Comparison of ENCODE assay signal across 8 cellular contexts in the genomic region with DNA sequence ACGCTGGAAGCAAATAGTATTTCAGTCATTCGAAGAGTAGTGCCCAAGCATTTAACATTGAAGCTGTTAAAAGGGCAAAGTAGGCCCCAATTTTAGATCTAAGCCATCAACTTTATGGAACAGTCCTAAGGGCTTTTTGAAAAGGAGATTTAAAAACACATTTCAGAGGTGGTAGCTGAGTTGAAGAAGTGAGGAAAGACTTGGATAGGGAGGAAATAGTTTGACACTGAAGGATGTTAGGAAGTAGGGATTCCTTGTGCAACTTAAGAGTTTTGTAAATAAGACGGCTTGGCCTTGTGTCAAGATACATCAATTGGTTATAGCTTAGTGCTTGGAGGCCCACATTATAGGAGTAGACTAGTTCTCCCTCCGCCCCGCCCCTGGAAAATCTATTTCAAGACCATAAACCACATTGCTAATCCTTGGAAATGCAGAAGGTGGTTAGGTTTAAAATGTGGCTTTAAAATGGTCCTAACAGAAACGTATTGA. TPM values are rescaled to one million over a fixed set of nuclear protein-coding genes. Genes with fewer than 3 reads are reported as not detected.
A peak's percentile ranks its signal among the peaks of the same experiment; 100 is the strongest.
DNase-seq lines count a peak whose midpoint lies in the region; ATAC-seq, FAIRE-seq and TF ChIP-seq lines count a peak whose summit lies in the region.

No MANE protein-coding gene starts in this region.

- peak overlapping the region; percentile 89 for H3K4me3 Mint-ChIP-seq in T-helper 1 cell treated with Interleukin-12 subunit alpha and Interleukin-12 subunit beta and Interleukin-4 antibody, amounts not matched to agents 30 μg/mL and 1 μg/mL, for 36 hours

- peaks cover 0 to 26% of the 10 kb centered on the region in 2 donors for H3K36me3 ChIP-seq in adrenal gland (replicated peaks in 1 of 2)
- peaks cover 28% of the 10 kb centered on the region for H3K36me3 ChIP-seq in iPS-18a (ENCODE audit: control insufficient read depth, low read depth, low read length)

- TF ChIP-seq CTCF in adrenal gland (IDR thresholded peaks at IDR 0.05) = no peak

- H3K4me3 ChIP-seq in adrenal gland (peak overlapping the region in 2 of 4 donors; percentile 24 to 75), iPS-18a (ENCODE audit: low read length) (peak overlapping the region; percentile 67)

- no peak for DNase-seq in T-helper 1 cell
- DNase-seq in NCI-H1694 (lab: John Stamatoyannopoulos, UW) = peak; percentile 38
- DNase-seq in adrenal gland = no peak
- DNase-seq in stimulated activated naive CD8-positive, alpha-beta T cell treated with anti-CD3 and anti-CD28 coated beads, Interleukin-15, Interleukin-2, amounts not matched to agents 100 U/mL and 50 U/mL, for 24 hours = peak; percentile 11
- DNase-seq in HuH-7.5 (ENCODE audit: low spot score) = no peak
- DNase-seq in GM12891 (ENCODE audit: insufficient read length, low spot score) = no peak

- H3K27ac Mint-ChIP-seq in T-helper 1 cell treated with Interleukin-12 subunit alpha and Interleukin-12 subunit beta and Interleukin-4 antibody, amounts not matched to agents 30 μg/mL and 1 μg/mL, for 36 hours = peak overlapping the region; percentile 91

- H3K27me3 ChIP-seq in adrenal gland = no peaks in the 10 kb centered on the region
- H3K27me3 ChIP-seq in iPS-18a (ENCODE audit: control insufficient read depth, insufficient read depth, low read length) = peaks cover 5% of the 10 kb centered on the region

- H3K9me3 Mint-ChIP-seq in T-helper 1 cell treated with Interleukin-12 subunit alpha and Interleukin-12 subunit beta and Interleukin-4 antibody, amounts not matched to agents 30 μg/mL and 1 μg/mL, for 36 hours = no peaks in the 10 kb centered on the region

- 36 to 43% (median 42%) methylated on average over 6 of the region's 6 CpGs for WGBS in adrenal gland, 4 donors

- no peak for ATAC-seq in stimulated activated naive CD8-positive, alpha-beta T cell treated with anti-CD3 and anti-CD28 coated beads, Interleukin-15, Interleukin-2, amounts not matched to agents 100 U/mL and 50 U/mL, for 24 hours

- H3K9me3 ChIP-seq in adrenal gland (replicated peaks in 1 of 3) (no peaks in the 10 kb centered on the region), iPS-18a (ENCODE audit: control insufficient read depth, low read depth, low read length) (no peaks in the 10 kb centered on the region)

- H3K4me1 Mint-ChIP-seq in T-helper 1 cell treated with Interleukin-12 subunit alpha and Interleukin-12 subunit beta and Interleukin-4 antibody, amounts not matched to agents 30 μg/mL and 1 μg/mL, for 36 hours (ENCODE audit: low read depth) = peaks cover 40% of the 10 kb centered on the region

- intact Hi-C loops in adrenal gland (cut with DNase I) = loop anchor here (5.0 to 10.0 kb wide), 4 partner anchors 53 to 103 kb away; partner anchors contain the start of gene TUBA1A (in 2 of the 2)

- TF ChIP-seq POLR2A in adrenal gland (IDR thresholded peaks at IDR 0.05) (no peak), GM12891 (IDR thresholded peaks at IDR 0.05; ENCODE audit: low read depth, low read length) (no peak)

- no peak for FAIRE-seq in GM12891 (lab: Jason Lieb, UNC)

- H3K27me3 Mint-ChIP-seq in T-helper 1 cell treated with Interleukin-12 subunit alpha and Interleukin-12 subunit beta and Interleukin-4 antibody, amounts not matched to agents 30 μg/mL and 1 μg/mL, for 36 hours (ENCODE audit: low read depth) = no peaks in the 10 kb centered on the region

- H3K9ac ChIP-seq in iPS-18a (ENCODE audit: low read length) = peak overlapping the region; percentile 29

- peaks cover 11 to 27% of the 10 kb centered on the region in 2 donors for H3K4me1 ChIP-seq in adrenal gland (replicated peaks in 1 of 2)
- peaks cover 6% of the 10 kb centered on the region for H3K4me1 ChIP-seq in iPS-18a (ENCODE audit: control insufficient read depth, low read depth, low read length)

- peaks cover 41% of the 10 kb centered on the region for H3K36me3 Mint-ChIP-seq in T-helper 1 cell treated with Interleukin-12 subunit alpha and Interleukin-12 subunit beta and Interleukin-4 antibody, amounts not matched to agents 30 μg/mL and 1 μg/mL, for 36 hours (ENCODE audit: low read depth)

- H3K27ac ChIP-seq in adrenal gland (peak overlapping the region in 4 of 5 donors; percentile 47 to 99 (median 98)), iPS-18a (ENCODE audit: low read length) (no peak overlapping the region)

TF ChIP-seq in GM12891, 5 proteins besides CTCF, POLR2A, EP300 and RAD21:
- TF ChIP-seq TAF1 (IDR thresholded peaks at IDR 0.05; ENCODE audit: low read depth, low read length) (no peak), POU2F2 (IDR thresholded peaks at IDR 0.05; ENCODE audit: low read depth, low read length) (no peak), PAX5 (IDR thresholded peaks at IDR 0.05; ENCODE audit: insufficient read depth, low read length, severe bottlenecking) (no peak), SPI1 (IDR thresholded peaks at IDR 0.05; ENCODE audit: low read depth, low read length) (no peak), POLR2AphosphoS5 (IDR thresholded peaks at IDR 0.05; ENCODE audit: low read depth, low read length) (no peak)
TF ChIP-seq in GM12891: peak in this region for 0.

RNA-seq across cellular contexts. Expression of gene TUBA1B, which starts 0.8 kb away (rescaled TPM):
- 100 to 1,000 TPM; 174 to 669 (median 377) TPM for total RNA-seq in adrenal gland
- 100 to 1,000 TPM; 190 to 830 (median 244) TPM for polyA plus RNA-seq in adrenal gland
- polyA plus RNA-seq in GM12891 (2012; ENCODE audit: low read depth, missing spikeins) = 1,284 TPM

RNA-seq across cellular contexts. Expression of gene LMBR1L, which starts 21.4 kb away (rescaled TPM):
- 10 to 100 TPM; 20.6 to 97.7 (median 74.3) TPM for total RNA-seq in adrenal gland
- polyA plus RNA-seq in adrenal gland = 100 to 1,000 TPM in 2 of 3 donors, 10 to 100 TPM in 1; 30.3 to 136 (median 121) TPM
- polyA plus RNA-seq in GM12891 (2012; ENCODE audit: low read depth, missing spikeins) = 21.6 TPM

RNA-seq across cellular contexts. Expression of gene DHH, which starts 37.4 kb away (rescaled TPM):
- 1 to 10 TPM in 1 of 8 donors, under 1 TPM in 7; 0.18 to 1.0 (median 0.50) TPM for total RNA-seq in adrenal gland
- under 1 TPM; 0.13 to 0.84 (median 0.16) TPM for polyA plus RNA-seq in adrenal gland
- not detected for polyA plus RNA-seq in GM12891 (2012; ENCODE audit: low read depth, missing spikeins)

RNA-seq across cellular contexts. Expression of gene TUBA1A, which starts 56.9 kb away (rescaled TPM):
- total RNA-seq in adrenal gland = 100 to 1,000 TPM in 6 of 8 donors, 10 to 100 TPM in 2; 59.1 to 227 (median 144) TPM
- 100 to 1,000 TPM in 1 of 3 donors, 10 to 100 TPM in 2; 64.7 to 235 (median 81.1) TPM for polyA plus RNA-seq in adrenal gland
- 82.9 TPM for polyA plus RNA-seq in GM12891 (2012; ENCODE audit: low read depth, missing spikeins)

Comparison
In these comparisons a context has a peak if more than half of its experiments do, and no peak if none do; other contexts are left out.
1. DNase-seq: peak in NCI-H1694 (single experiment) and stimulated activated naive CD8-positive, alpha-beta T cell treated with anti-CD3 and anti-CD28 coated beads, Interleukin-15, Interleukin-2, amounts not matched to agents 100 U/mL and 50 U/mL, for 24 hours (single experiment); none in T-helper 1 cell (0 of 5), adrenal gland (0 of 7), HuH-7.5 (single experiment) and GM12891 (single experiment).